ENCODE assay signal across 1 cellular context in the genomic region with DNA sequence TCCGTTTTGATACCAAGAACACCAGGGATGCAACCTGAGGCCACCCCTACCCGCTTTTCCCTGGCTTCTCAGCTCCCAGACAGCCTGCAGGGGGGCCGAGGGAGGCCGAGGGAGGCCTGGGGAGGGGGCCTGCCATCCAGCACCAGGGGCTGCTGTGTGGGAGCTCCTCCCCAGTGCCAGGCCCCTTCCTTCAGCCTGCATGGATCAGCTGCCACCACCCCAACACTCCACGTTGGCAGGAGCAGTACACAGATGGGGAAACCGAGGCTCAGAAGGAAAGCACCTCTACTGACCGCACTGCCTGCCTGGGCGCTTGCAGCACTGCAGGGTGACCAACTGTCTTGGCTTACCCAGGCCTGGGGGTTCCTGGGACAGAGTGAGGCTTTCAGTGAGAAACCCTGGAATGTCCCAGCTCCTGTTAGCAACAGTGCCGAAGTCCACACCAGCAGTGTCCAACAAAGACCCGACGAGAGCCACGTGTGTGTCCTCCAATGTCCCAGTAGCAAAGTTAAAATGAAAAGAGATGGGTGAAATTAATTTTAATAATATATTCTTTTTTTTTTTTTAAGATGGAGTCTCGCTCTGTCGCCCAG.
TF ChIP-seq lines count a peak whose summit lies in the region.

No MANE protein-coding gene starts in this region.

TF ChIP-seq in HepG2, 621 proteins besides CTCF, POLR2A, EP300 and RAD21 (continued from another document):
- TF ChIP-seq ZNF468 (CRISPR knock-in tag; IDR thresholded peaks at IDR 0.05) (no peak), ZBTB20 (CRISPR knock-in tag; IDR thresholded peaks at IDR 0.05; ENCODE audit: borderline replicate concordance, low read depth) (no peak), SOX5 (CRISPR knock-in tag; IDR thresholded peaks at IDR 0.05; ENCODE audit: borderline replicate concordance) (peak; percentile 38; the same call in 1 of the 2 replicates), BRD4 (CRISPR knock-in tag; IDR thresholded peaks at IDR 0.05) (no peak), ISL2 (CRISPR knock-in tag; IDR thresholded peaks at IDR 0.05) (no peak), ETV5 (CRISPR knock-in tag; IDR thresholded peaks at IDR 0.05; ENCODE audit: borderline replicate concordance) (no peak), NRL (CRISPR knock-in tag; IDR thresholded peaks at IDR 0.05; ENCODE audit: borderline replicate concordance) (no peak), TCF7L2 (IDR thresholded peaks at IDR 0.05; ENCODE audit: low read depth, low read length) (no peak), FOXM1 (CRISPR knock-in tag; IDR thresholded peaks at IDR 0.05) (no peak), HHEX (CRISPR knock-in tag; IDR thresholded peaks at IDR 0.05) (no peak), FOXK2 (IDR thresholded peaks at IDR 0.05) (no peak), ZNF768 (CRISPR knock-in tag; IDR thresholded peaks at IDR 0.05) (no peak)
- TF ChIP-seq, protein P1, sequence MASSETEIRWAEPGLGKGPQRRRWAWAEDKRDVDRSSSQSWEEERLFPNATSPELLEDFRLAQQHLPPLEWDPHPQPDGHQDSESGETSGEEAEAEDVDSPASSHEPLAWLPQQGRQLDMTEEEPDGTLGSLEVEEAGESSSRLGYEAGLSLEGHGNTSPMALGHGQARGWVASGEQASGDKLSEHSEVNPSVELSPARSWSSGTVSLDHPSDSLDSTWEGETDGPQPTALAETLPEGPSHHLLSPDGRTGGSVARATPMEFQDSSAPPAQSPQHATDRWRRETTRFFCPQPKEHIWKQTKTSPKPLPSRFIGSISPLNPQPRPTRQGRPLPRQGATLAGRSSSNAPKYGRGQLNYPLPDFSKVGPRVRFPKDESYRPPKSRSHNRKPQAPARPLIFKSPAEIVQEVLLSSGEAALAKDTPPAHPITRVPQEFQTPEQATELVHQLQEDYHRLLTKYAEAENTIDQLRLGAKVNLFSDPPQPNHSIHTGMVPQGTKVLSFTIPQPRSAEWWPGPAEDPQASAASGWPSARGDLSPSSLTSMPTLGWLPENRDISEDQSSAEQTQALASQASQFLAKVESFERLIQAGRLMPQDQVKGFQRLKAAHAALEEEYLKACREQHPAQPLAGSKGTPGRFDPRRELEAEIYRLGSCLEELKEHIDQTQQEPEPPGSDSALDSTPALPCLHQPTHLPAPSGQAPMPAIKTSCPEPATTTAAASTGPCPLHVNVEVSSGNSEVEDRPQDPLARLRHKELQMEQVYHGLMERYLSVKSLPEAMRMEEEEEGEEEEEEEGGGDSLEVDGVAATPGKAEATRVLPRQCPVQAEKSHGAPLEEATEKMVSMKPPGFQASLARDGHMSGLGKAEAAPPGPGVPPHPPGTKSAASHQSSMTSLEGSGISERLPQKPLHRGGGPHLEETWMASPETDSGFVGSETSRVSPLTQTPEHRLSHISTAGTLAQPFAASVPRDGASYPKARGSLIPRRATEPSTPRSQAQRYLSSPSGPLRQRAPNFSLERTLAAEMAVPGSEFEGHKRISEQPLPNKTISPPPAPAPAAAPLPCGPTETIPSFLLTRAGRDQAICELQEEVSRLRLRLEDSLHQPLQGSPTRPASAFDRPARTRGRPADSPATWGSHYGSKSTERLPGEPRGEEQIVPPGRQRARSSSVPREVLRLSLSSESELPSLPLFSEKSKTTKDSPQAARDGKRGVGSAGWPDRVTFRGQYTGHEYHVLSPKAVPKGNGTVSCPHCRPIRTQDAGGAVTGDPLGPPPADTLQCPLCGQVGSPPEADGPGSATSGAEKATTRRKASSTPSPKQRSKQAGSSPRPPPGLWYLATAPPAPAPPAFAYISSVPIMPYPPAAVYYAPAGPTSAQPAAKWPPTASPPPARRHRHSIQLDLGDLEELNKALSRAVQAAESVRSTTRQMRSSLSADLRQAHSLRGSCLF (CRISPR knock-in tag; IDR thresholded peaks at IDR 0.05; ENCODE audit: borderline replicate concordance): no peak
- TF ChIP-seq, protein P2, sequence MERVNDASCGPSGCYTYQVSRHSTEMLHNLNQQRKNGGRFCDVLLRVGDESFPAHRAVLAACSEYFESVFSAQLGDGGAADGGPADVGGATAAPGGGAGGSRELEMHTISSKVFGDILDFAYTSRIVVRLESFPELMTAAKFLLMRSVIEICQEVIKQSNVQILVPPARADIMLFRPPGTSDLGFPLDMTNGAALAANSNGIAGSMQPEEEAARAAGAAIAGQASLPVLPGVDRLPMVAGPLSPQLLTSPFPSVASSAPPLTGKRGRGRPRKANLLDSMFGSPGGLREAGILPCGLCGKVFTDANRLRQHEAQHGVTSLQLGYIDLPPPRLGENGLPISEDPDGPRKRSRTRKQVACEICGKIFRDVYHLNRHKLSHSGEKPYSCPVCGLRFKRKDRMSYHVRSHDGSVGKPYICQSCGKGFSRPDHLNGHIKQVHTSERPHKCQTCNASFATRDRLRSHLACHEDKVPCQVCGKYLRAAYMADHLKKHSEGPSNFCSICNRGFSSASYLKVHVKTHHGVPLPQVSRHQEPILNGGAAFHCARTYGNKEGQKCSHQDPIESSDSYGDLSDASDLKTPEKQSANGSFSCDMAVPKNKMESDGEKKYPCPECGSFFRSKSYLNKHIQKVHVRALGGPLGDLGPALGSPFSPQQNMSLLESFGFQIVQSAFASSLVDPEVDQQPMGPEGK (CRISPR knock-in tag; IDR thresholded peaks at IDR 0.05): 0 out of 2 replicates have a peak, but pooled peaks have one; percentile 44
- TF ChIP-seq, protein P3, sequence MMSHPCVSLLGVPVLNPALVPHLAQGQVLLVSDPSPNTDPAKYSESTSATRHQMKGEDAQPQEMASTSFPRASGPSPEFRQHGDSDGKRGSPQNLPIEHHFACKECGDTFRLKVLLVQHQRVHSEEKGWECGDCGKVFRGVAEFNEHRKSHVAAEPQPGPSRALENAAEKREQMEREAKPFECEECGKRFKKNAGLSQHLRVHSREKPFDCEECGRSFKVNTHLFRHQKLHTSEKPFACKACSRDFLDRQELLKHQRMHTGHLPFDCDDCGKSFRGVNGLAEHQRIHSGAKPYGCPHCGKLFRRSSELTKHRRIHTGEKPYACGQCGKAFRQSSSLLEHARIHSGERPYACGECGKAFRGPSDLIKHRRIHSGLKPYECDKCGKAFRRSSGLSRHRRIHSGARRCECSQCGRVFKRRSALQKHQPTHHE (CRISPR knock-in tag; IDR thresholded peaks at IDR 0.05; ENCODE audit: borderline replicate concordance): no peak
- TF ChIP-seq, protein P4, sequence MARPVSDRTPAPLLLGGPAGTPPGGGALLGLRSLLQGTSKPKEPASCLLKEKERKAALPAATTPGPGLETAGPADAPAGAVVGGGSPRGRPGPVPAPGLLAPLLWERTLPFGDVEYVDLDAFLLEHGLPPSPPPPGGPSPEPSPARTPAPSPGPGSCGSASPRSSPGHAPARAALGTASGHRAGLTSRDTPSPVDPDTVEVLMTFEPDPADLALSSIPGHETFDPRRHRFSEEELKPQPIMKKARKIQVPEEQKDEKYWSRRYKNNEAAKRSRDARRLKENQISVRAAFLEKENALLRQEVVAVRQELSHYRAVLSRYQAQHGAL (CRISPR knock-in tag; IDR thresholded peaks at IDR 0.05; ENCODE audit: not compliant biosample characterization): no peak
- TF ChIP-seq, protein P5, sequence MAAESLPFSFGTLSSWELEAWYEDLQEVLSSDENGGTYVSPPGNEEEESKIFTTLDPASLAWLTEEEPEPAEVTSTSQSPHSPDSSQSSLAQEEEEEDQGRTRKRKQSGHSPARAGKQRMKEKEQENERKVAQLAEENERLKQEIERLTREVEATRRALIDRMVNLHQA (CRISPR knock-in tag; IDR thresholded peaks at IDR 0.05): no peak
